ENCODE assay signal across 20 cellular contexts in genomic region chr17:59126809-59127417, GRCh38.
"Had no signal": no experiment of that assay in that cellular context is flagged by ENCODE, and none has a peak within 500 bp of the region (broad histone marks: within the 10 kb centered on the region; RNA-seq: fewer than 3 reads in every experiment).

No MANE protein-coding gene starts in this region.

- H3K27me3 ChIP-seq: ascending aorta, body of pancreas had no signal

- H3K9me3 ChIP-seq: ascending aorta, body of pancreas had no signal

- H3K4me3 Mint-ChIP-seq: activated CD4-positive, alpha-beta memory T cell treated with anti-CD3 and anti-CD28 coated beads for 36 hours; activated naive CD4-positive, alpha-beta T cell treated with anti-CD3 and anti-CD28 coated beads, Interleukin-2, amount 10 ng/mL, durations not matched to agents 7 days and 5 days; central memory CD8-positive, alpha-beta T cell had no signal

- DNase-seq: activated CD4-positive, alpha-beta memory T cell treated with anti-CD3 and anti-CD28 coated beads for 36 hours; activated CD4-positive, alpha-beta T cell treated with anti-CD3 and anti-CD28 coated beads for 4 hours; activated CD8-positive, alpha-beta memory T cell treated with anti-CD3 and anti-CD28 coated beads for 24 hours; activated gamma-delta T cell treated with Interleukin-2 at 50 U/mL for 16 hours; activated naive CD4-positive, alpha-beta T cell treated with anti-CD3 and anti-CD28 coated beads, Interleukin-2, amount 10 ng/mL, durations not matched to agents 7 days and 5 days; body of pancreas; cortex of kidney; Karpas-422; NCI-H1105 treated with DMSO at 0.1 percent for 48 hours; NCI-H1436 treated with DMSO at 0.1 percent for 48 hours; NCI-H187; NCI-H2081; NCI-H2227 treated with DMSO at 0.1 percent for 48 hours; NCI-H526; NCI-H82; SHP77 treated with DMSO at 0.1 percent for 48 hours; T-helper 1 cell; WERI-Rb-1 had no signal

- H3K4me1 Mint-ChIP-seq: activated naive CD4-positive, alpha-beta T cell treated with anti-CD3 and anti-CD28 coated beads, Interleukin-2, amount 10 ng/mL, durations not matched to agents 7 days and 5 days had no signal

- ATAC-seq: body of pancreas had no signal

- H3K4me1 ChIP-seq: ascending aorta, body of pancreas had no signal

- H3K9me3 Mint-ChIP-seq: activated CD4-positive, alpha-beta memory T cell treated with anti-CD3 and anti-CD28 coated beads for 36 hours; activated naive CD4-positive, alpha-beta T cell treated with anti-CD3 and anti-CD28 coated beads, Interleukin-2, amount 10 ng/mL, durations not matched to agents 7 days and 5 days; central memory CD8-positive, alpha-beta T cell had no signal

- H3K27me3 Mint-ChIP-seq: activated CD4-positive, alpha-beta memory T cell treated with anti-CD3 and anti-CD28 coated beads for 36 hours; activated naive CD4-positive, alpha-beta T cell treated with anti-CD3 and anti-CD28 coated beads, Interleukin-2, amount 10 ng/mL, durations not matched to agents 7 days and 5 days; central memory CD8-positive, alpha-beta T cell had no signal

- H3K27ac Mint-ChIP-seq: activated CD4-positive, alpha-beta memory T cell treated with anti-CD3 and anti-CD28 coated beads for 36 hours; activated naive CD4-positive, alpha-beta T cell treated with anti-CD3 and anti-CD28 coated beads, Interleukin-2, amount 10 ng/mL, durations not matched to agents 7 days and 5 days had no signal

- H3K27ac ChIP-seq: ascending aorta, body of pancreas, WERI-Rb-1 had no signal

- H3K4me3 ChIP-seq: ascending aorta, body of pancreas had no signal
